ENCODE assay signal across 1 cellular context in genomic region chr5:45109062-45109461, GRCh38.
TF ChIP-seq lines count a peak whose summit lies in the region.

No MANE protein-coding gene starts in this region.

TF ChIP-seq in GM23338, 12 proteins besides CTCF, POLR2A, EP300 and RAD21 (continued from another document):
- TF ChIP-seq, protein P1, sequence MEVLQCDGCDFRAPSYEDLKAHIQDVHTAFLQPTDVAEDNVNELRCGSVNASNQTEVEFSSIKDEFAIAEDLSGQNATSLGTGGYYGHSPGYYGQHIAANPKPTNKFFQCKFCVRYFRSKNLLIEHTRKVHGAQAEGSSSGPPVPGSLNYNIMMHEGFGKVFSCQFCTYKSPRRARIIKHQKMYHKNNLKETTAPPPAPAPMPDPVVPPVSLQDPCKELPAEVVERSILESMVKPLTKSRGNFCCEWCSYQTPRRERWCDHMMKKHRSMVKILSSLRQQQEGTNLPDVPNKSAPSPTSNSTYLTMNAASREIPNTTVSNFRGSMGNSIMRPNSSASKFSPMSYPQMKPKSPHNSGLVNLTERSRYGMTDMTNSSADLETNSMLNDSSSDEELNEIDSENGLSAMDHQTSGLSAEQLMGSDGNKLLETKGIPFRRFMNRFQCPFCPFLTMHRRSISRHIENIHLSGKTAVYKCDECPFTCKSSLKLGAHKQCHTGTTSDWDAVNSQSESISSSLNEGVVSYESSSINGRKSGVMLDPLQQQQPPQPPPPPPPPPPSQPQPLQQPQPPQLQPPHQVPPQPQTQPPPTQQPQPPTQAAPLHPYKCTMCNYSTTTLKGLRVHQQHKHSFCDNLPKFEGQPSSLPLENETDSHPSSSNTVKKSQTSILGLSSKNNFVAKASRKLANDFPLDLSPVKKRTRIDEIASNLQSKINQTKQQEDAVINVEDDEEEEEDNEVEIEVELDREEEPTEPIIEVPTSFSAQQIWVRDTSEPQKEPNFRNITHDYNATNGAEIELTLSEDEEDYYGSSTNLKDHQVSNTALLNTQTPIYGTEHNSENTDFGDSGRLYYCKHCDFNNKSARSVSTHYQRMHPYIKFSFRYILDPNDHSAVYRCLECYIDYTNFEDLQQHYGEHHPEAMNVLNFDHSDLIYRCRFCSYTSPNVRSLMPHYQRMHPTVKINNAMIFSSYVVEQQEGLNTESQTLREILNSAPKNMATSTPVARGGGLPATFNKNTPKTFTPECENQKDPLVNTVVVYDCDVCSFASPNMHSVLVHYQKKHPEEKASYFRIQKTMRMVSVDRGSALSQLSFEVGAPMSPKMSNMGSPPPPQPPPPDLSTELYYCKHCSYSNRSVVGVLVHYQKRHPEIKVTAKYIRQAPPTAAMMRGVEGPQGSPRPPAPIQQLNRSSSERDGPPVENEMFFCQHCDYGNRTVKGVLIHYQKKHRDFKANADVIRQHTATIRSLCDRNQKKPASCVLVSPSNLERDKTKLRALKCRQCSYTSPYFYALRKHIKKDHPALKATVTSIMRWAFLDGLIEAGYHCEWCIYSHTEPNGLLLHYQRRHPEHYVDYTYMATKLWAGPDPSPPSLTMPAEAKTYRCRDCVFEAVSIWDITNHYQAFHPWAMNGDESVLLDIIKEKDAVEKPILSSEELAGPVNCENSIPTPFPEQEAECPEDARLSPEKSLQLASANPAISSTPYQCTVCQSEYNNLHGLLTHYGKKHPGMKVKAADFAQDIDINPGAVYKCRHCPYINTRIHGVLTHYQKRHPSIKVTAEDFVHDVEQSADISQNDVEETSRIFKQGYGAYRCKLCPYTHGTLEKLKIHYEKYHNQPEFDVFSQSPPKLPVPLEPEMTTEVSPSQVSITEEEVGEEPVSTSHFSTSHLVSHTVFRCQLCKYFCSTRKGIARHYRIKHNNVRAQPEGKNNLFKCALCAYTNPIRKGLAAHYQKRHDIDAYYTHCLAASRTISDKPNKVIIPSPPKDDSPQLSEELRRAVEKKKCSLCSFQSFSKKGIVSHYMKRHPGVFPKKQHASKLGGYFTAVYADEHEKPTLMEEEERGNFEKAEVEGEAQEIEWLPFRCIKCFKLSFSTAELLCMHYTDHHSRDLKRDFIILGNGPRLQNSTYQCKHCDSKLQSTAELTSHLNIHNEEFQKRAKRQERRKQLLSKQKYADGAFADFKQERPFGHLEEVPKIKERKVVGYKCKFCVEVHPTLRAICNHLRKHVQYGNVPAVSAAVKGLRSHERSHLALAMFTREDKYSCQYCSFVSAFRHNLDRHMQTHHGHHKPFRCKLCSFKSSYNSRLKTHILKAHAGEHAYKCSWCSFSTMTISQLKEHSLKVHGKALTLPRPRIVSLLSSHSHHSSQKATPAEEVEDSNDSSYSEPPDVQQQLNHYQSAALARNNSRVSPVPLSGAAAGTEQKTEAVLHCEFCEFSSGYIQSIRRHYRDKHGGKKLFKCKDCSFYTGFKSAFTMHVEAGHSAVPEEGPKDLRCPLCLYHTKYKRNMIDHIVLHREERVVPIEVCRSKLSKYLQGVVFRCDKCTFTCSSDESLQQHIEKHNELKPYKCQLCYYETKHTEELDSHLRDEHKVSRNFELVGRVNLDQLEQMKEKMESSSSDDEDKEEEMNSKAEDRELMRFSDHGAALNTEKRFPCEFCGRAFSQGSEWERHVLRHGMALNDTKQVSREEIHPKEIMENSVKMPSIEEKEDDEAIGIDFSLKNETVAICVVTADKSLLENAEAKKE (CRISPR knock-in tag; IDR thresholded peaks at IDR 0.05), result no peak
- TF ChIP-seq JUNB (IDR thresholded peaks at IDR 0.05; ENCODE audit: unreplicated experiment) (no peak), ZNF114 (CRISPR knock-in tag; IDR thresholded peaks at IDR 0.05) (no peak), ZNF331 (CRISPR knock-in tag; IDR thresholded peaks at IDR 0.05; ENCODE audit: low read depth) (no peak)
